1 cellular context compared by ENCODE assay signal in the genomic region with DNA sequence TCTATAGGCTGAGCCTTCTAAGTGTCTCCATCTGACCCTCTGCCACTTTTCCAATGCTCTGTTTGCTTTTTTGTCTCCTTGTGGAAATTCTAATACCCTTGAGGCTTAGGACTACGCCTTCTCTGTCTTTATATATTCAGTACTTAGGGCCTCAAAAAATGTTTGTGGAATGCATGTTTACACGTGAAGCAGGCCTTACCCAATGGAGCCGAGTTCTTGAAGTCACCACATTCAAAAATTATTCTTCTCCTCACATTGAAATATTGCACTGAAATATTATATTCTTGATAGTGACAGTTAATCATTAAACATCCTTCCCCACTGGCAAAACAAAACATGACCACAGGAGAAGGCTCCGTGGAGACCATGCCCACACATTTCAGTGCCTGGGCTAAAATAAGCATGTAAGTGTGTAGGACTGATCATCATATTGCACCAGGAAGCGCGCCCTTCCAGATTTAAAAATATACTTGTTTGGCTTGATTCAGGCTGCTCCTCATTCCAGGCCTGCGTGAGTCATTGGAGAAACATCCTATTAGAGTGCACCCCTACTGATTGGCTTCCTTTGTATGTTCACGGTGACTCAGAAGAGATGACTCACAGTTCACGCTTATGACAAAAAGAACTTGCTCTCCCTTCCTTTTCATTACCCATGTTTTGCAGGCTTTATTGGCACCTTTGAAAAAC.
A peak's percentile ranks its signal among the peaks of the same experiment; 100 is the strongest.
TF ChIP-seq lines count a peak whose summit lies in the region.

No MANE protein-coding gene starts in this region.

TF ChIP-seq in HepG2, 621 proteins besides CTCF, POLR2A, EP300 and RAD21 (continued from another document and continues in another):
- TF ChIP-seq, protein P1, sequence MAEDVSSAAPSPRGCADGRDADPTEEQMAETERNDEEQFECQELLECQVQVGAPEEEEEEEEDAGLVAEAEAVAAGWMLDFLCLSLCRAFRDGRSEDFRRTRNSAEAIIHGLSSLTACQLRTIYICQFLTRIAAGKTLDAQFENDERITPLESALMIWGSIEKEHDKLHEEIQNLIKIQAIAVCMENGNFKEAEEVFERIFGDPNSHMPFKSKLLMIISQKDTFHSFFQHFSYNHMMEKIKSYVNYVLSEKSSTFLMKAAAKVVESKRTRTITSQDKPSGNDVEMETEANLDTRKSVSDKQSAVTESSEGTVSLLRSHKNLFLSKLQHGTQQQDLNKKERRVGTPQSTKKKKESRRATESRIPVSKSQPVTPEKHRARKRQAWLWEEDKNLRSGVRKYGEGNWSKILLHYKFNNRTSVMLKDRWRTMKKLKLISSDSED (CRISPR knock-in tag; IDR thresholded peaks at IDR 0.05): no peak
- TF ChIP-seq CEBPG (CRISPR knock-in tag; IDR thresholded peaks at IDR 0.05) (0 out of 2 replicates have a peak, but pooled peaks have one; percentile 10), THYN1 (CRISPR knock-in tag; IDR thresholded peaks at IDR 0.05; ENCODE audit: borderline replicate concordance, low read depth) (no peak), GFI1 (CRISPR knock-in tag; IDR thresholded peaks at IDR 0.05; ENCODE audit: borderline replicate concordance) (no peak), MAFK (conservative IDR thresholded peaks at IDR 0.05 in 1 of 2, IDR thresholded peaks at IDR 0.05 in 1 of 2; ENCODE audit: low read length in 2 of 2) (no peak), TRIM24 (CRISPR knock-in tag; IDR thresholded peaks at IDR 0.05) (no peak), ZNF772 (CRISPR knock-in tag; IDR thresholded peaks at IDR 0.05) (no peak), ZKSCAN1 (IDR thresholded peaks at IDR 0.05; ENCODE audit: low read length) (no peak), BCL6 (CRISPR knock-in tag; IDR thresholded peaks at IDR 0.05) (peak; percentile 50; the same call in 1 of the 2 replicates), PAWR (CRISPR knock-in tag; IDR thresholded peaks at IDR 0.05; ENCODE audit: borderline replicate concordance) (no peak), KLF6 (CRISPR knock-in tag; IDR thresholded peaks at IDR 0.05) (no peak), FIP1L1 (IDR thresholded peaks at IDR 0.05; ENCODE audit: borderline replicate concordance, insufficient read depth, low read depth, low read length) (no peak), ZNF446 (CRISPR knock-in tag; IDR thresholded peaks at IDR 0.05) (no peak), ZNF577 (CRISPR knock-in tag; IDR thresholded peaks at IDR 0.05; ENCODE audit: borderline replicate concordance, low read depth) (no peak), ZNF879 (CRISPR knock-in tag; IDR thresholded peaks at IDR 0.05) (no peak), KLF12 (CRISPR knock-in tag; IDR thresholded peaks at IDR 0.05; ENCODE audit: borderline replicate concordance) (no peak), ZNF343 (CRISPR knock-in tag; IDR thresholded peaks at IDR 0.05) (no peak), ZNF674 (CRISPR knock-in tag; IDR thresholded peaks at IDR 0.05; ENCODE audit: low read depth) (no peak), SMARCE1 (IDR thresholded peaks at IDR 0.05; ENCODE audit: borderline replicate concordance) (no peak), NR2F1 (CRISPR knock-in tag; IDR thresholded peaks at IDR 0.05) (peak in 1 of 2 experiments; percentile 50; a peak in 1 of 4 replicates), ZNF530 (CRISPR knock-in tag; IDR thresholded peaks at IDR 0.05; ENCODE audit: low read depth) (no peak), CHCHD3 (CRISPR knock-in tag; IDR thresholded peaks at IDR 0.05) (no peak), FOSL1 (CRISPR knock-in tag; IDR thresholded peaks at IDR 0.05; ENCODE audit: borderline replicate concordance) (peak; percentile 97), CENPT (CRISPR knock-in tag; IDR thresholded peaks at IDR 0.05; ENCODE audit: low read depth) (no peak), ZBTB7B (CRISPR knock-in tag; IDR thresholded peaks at IDR 0.05) (no peak), EEA1 (CRISPR knock-in tag; IDR thresholded peaks at IDR 0.05; ENCODE audit: borderline replicate concordance) (no peak), ZNF878 (CRISPR knock-in tag; IDR thresholded peaks at IDR 0.05) (no peak), ZNF235 (CRISPR knock-in tag; IDR thresholded peaks at IDR 0.05; ENCODE audit: borderline replicate concordance) (no peak), HMGA1 (CRISPR knock-in tag; conservative IDR thresholded peaks at IDR 0.05) (no peak), HOXA9 (CRISPR knock-in tag; IDR thresholded peaks at IDR 0.05; ENCODE audit: borderline replicate concordance) (no peak), AHR (CRISPR knock-in tag; IDR thresholded peaks at IDR 0.05) (no peak), ZSCAN30 (CRISPR knock-in tag; IDR thresholded peaks at IDR 0.05) (no peak), NPAS2 (CRISPR knock-in tag; IDR thresholded peaks at IDR 0.05; ENCODE audit: borderline replicate concordance) (no peak), RFXANK (CRISPR knock-in tag; IDR thresholded peaks at IDR 0.05) (no peak), ZMYM3 (CRISPR knock-in tag; IDR thresholded peaks at IDR 0.05) (no peak), SSRP1 (CRISPR knock-in tag; IDR thresholded peaks at IDR 0.05) (no peak), SMC3 (IDR thresholded peaks at IDR 0.05; ENCODE audit: low read length) (no peak)
- TF ChIP-seq, protein P2, sequence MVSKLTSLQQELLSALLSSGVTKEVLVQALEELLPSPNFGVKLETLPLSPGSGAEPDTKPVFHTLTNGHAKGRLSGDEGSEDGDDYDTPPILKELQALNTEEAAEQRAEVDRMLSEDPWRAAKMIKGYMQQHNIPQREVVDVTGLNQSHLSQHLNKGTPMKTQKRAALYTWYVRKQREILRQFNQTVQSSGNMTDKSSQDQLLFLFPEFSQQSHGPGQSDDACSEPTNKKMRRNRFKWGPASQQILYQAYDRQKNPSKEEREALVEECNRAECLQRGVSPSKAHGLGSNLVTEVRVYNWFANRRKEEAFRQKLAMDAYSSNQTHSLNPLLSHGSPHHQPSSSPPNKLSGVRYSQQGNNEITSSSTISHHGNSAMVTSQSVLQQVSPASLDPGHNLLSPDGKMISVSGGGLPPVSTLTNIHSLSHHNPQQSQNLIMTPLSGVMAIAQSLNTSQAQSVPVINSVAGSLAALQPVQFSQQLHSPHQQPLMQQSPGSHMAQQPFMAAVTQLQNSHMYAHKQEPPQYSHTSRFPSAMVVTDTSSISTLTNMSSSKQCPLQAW (CRISPR knock-in tag; IDR thresholded peaks at IDR 0.05): peak; percentile 78
- TF ChIP-seq, protein P3, sequence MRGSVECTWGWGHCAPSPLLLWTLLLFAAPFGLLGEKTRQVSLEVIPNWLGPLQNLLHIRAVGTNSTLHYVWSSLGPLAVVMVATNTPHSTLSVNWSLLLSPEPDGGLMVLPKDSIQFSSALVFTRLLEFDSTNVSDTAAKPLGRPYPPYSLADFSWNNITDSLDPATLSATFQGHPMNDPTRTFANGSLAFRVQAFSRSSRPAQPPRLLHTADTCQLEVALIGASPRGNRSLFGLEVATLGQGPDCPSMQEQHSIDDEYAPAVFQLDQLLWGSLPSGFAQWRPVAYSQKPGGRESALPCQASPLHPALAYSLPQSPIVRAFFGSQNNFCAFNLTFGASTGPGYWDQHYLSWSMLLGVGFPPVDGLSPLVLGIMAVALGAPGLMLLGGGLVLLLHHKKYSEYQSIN (CRISPR knock-in tag; IDR thresholded peaks at IDR 0.05; ENCODE audit: borderline replicate concordance): no peak
- TF ChIP-seq, protein P4, sequence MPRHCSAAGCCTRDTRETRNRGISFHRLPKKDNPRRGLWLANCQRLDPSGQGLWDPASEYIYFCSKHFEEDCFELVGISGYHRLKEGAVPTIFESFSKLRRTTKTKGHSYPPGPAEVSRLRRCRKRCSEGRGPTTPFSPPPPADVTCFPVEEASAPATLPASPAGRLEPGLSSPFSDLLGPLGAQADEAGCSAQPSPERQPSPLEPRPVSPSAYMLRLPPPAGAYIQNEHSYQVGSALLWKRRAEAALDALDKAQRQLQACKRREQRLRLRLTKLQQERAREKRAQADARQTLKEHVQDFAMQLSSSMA (CRISPR knock-in tag; IDR thresholded peaks at IDR 0.05): no peak
- TF ChIP-seq, protein P5, sequence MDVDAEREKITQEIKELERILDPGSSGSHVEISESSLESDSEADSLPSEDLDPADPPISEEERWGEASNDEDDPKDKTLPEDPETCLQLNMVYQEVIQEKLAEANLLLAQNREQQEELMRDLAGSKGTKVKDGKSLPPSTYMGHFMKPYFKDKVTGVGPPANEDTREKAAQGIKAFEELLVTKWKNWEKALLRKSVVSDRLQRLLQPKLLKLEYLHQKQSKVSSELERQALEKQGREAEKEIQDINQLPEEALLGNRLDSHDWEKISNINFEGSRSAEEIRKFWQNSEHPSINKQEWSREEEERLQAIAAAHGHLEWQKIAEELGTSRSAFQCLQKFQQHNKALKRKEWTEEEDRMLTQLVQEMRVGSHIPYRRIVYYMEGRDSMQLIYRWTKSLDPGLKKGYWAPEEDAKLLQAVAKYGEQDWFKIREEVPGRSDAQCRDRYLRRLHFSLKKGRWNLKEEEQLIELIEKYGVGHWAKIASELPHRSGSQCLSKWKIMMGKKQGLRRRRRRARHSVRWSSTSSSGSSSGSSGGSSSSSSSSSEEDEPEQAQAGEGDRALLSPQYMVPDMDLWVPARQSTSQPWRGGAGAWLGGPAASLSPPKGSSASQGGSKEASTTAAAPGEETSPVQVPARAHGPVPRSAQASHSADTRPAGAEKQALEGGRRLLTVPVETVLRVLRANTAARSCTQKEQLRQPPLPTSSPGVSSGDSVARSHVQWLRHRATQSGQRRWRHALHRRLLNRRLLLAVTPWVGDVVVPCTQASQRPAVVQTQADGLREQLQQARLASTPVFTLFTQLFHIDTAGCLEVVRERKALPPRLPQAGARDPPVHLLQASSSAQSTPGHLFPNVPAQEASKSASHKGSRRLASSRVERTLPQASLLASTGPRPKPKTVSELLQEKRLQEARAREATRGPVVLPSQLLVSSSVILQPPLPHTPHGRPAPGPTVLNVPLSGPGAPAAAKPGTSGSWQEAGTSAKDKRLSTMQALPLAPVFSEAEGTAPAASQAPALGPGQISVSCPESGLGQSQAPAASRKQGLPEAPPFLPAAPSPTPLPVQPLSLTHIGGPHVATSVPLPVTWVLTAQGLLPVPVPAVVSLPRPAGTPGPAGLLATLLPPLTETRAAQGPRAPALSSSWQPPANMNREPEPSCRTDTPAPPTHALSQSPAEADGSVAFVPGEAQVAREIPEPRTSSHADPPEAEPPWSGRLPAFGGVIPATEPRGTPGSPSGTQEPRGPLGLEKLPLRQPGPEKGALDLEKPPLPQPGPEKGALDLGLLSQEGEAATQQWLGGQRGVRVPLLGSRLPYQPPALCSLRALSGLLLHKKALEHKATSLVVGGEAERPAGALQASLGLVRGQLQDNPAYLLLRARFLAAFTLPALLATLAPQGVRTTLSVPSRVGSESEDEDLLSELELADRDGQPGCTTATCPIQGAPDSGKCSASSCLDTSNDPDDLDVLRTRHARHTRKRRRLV (CRISPR knock-in tag; IDR thresholded peaks at IDR 0.05): no peak
- TF ChIP-seq, protein P6, sequence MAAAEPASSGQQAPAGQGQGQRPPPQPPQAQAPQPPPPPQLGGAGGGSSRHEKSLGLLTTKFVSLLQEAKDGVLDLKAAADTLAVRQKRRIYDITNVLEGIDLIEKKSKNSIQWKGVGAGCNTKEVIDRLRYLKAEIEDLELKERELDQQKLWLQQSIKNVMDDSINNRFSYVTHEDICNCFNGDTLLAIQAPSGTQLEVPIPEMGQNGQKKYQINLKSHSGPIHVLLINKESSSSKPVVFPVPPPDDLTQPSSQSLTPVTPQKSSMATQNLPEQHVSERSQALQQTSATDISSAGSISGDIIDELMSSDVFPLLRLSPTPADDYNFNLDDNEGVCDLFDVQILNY (CRISPR knock-in tag; conservative IDR thresholded peaks at IDR 0.05): no peak
- TF ChIP-seq, protein P7, sequence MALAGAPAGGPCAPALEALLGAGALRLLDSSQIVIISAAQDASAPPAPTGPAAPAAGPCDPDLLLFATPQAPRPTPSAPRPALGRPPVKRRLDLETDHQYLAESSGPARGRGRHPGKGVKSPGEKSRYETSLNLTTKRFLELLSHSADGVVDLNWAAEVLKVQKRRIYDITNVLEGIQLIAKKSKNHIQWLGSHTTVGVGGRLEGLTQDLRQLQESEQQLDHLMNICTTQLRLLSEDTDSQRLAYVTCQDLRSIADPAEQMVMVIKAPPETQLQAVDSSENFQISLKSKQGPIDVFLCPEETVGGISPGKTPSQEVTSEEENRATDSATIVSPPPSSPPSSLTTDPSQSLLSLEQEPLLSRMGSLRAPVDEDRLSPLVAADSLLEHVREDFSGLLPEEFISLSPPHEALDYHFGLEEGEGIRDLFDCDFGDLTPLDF (CRISPR knock-in tag; IDR thresholded peaks at IDR 0.05): no peak
- TF ChIP-seq, protein P8, sequence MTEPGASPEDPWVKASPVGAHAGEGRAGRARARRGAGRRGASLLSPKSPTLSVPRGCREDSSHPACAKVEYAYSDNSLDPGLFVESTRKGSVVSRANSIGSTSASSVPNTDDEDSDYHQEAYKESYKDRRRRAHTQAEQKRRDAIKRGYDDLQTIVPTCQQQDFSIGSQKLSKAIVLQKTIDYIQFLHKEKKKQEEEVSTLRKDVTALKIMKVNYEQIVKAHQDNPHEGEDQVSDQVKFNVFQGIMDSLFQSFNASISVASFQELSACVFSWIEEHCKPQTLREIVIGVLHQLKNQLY (CRISPR knock-in tag; IDR thresholded peaks at IDR 0.05): no peak
- TF ChIP-seq, protein P9, sequence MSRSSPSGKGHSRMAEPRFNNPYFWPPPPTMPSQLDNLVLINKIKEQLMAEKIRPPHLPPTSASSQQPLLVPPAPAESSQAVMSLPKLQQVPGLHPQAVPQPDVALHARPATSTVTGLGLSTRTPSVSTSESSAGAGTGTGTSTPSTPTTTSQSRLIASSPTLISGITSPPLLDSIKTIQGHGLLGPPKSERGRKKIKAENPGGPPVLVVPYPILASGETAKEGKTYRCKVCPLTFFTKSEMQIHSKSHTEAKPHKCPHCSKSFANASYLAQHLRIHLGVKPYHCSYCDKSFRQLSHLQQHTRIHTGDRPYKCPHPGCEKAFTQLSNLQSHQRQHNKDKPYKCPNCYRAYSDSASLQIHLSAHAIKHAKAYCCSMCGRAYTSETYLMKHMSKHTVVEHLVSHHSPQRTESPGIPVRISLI (CRISPR knock-in tag; IDR thresholded peaks at IDR 0.05; ENCODE audit: borderline replicate concordance): no peak
- TF ChIP-seq, protein P10, sequence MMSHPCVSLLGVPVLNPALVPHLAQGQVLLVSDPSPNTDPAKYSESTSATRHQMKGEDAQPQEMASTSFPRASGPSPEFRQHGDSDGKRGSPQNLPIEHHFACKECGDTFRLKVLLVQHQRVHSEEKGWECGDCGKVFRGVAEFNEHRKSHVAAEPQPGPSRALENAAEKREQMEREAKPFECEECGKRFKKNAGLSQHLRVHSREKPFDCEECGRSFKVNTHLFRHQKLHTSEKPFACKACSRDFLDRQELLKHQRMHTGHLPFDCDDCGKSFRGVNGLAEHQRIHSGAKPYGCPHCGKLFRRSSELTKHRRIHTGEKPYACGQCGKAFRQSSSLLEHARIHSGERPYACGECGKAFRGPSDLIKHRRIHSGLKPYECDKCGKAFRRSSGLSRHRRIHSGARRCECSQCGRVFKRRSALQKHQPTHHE (CRISPR knock-in tag; IDR thresholded peaks at IDR 0.05; ENCODE audit: borderline replicate concordance): no peak
- TF ChIP-seq, protein P11, sequence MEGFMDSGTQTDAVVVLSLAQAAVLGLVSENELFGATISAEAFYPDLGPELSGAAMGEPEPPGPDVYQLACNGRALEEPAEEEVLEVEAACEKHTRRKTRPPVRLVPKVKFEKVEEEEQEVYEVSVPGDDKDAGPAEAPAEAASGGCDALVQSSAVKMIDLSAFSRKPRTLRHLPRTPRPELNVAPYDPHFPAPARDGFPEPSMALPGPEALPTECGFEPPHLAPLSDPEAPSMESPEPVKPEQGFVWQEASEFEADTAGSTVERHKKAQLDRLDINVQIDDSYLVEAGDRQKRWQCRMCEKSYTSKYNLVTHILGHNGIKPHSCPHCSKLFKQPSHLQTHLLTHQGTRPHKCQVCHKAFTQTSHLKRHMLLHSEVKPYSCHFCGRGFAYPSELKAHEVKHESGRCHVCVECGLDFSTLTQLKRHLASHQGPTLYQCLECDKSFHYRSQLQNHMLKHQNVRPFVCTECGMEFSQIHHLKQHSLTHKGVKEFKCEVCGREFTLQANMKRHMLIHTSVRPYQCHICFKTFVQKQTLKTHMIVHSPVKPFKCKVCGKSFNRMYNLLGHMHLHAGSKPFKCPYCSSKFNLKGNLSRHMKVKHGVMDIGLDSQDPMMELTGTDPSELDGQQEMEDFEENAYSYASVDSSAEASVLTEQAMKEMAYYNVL (CRISPR knock-in tag; IDR thresholded peaks at IDR 0.05; ENCODE audit: borderline replicate concordance): no peak; the same call in 1 of the 2 replicates
